15 cellular contexts compared by ENCODE assay signal in the genomic region with DNA sequence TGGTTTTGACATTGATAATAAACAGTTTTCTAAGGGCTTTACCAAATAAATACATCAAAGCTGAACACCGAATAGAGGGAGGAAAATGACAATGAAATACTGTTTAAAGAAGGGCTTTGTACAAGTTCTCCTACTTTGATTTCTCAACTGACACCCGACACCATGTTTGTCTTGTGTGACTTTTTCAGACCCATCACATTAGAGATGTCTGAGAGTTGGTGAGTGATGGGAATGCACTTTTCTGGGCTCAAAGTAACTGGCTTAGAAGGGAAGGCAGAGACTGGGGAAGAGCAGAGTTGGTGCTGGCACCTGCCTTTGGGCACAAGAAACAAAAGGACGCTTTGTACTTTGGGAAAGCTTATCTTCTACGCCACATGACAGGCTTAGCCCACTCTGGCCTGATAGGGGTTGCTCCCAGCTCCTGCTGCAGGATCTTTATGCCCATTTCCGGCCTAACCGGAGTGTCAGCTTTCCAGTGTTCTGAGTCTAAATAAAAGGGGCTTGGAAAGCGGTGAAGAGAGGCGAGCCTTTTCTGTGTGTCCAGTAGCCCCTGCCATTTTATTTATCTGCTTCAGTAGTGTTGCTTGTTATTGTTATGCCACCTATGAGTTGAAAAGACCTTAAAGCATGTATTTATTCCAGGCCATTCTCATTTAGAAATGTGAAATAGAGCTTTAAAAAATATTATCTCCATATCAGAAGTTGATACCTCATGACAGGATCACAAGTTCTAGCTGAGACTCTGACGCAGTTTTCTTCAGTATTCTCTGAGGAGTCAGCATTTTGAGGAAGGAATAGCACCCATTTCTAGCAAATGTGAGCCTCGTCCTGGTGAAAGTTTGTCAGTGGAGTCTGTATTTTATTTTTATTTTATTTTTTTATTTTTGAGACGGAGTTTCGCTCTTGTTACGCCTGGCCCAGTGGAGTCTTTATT. TPM values are rescaled to one million over a fixed set of nuclear protein-coding genes. Genes with fewer than 3 reads are reported as not detected.
A peak's percentile ranks its signal among the peaks of the same experiment; 100 is the strongest.
DNase-seq lines count a peak whose midpoint lies in the region; ATAC-seq, FAIRE-seq and TF ChIP-seq lines count a peak whose summit lies in the region.
"Had no signal": no experiment of that assay in that cellular context is flagged by ENCODE, and none has a peak within 500 bp of the region (broad histone marks: within the 10 kb centered on the region; RNA-seq: fewer than 3 reads in every experiment).

No MANE protein-coding gene starts in this region.

- H3K4me1 Mint-ChIP-seq in CD8-positive, alpha-beta memory T cell, result no peaks in the 10 kb centered on the region
- H3K4me1 Mint-ChIP-seq in neural crest cell, result peaks cover 19% of the 10 kb centered on the region
- H3K4me1 Mint-ChIP-seq: activated CD8-positive, alpha-beta memory T cell treated with anti-CD3 and anti-CD28 coated beads, Interleukin-2, amount 10 ng/mL, durations not matched to agents 7 days and 5 days had no signal

- TF ChIP-seq CTCF in neural crest cell (conservative IDR thresholded peaks at IDR 0.05) (no peak), D721Med (IDR thresholded peaks at IDR 0.05; ENCODE audit: insufficient read depth, missing control alignments) (no peak)

- no peak overlapping the region for H3K4me3 ChIP-seq in CD8-positive, alpha-beta memory T cell (ENCODE audit: low read length)
- H3K4me3 ChIP-seq: adrenal gland had no signal

- H3K36me3 Mint-ChIP-seq in CD8-positive, alpha-beta memory T cell, result no peaks in the 10 kb centered on the region
- no peaks in the 10 kb centered on the region for H3K36me3 Mint-ChIP-seq in neural crest cell (ENCODE audit: low read depth)
- H3K36me3 Mint-ChIP-seq: activated CD8-positive, alpha-beta memory T cell treated with anti-CD3 and anti-CD28 coated beads, Interleukin-2, amount 10 ng/mL, durations not matched to agents 7 days and 5 days had no signal

- CTCF ChIA-PET in CD8-positive, alpha-beta memory T cell (lab: Charles Lee), result no interaction called here

- no peaks in the 10 kb centered on the region for H3K4me1 ChIP-seq in CD8-positive, alpha-beta memory T cell (ENCODE audit: insufficient read depth, low read length)

- ATAC-seq in HG03039 (IDR thresholded peaks at IDR 0.05; ENCODE audit: unreplicated experiment), result no peak
- ATAC-seq: activated CD8-positive, alpha-beta memory T cell treated with anti-CD3 and anti-CD28 coated beads, Interleukin-2, amount 10 ng/mL, durations not matched to agents 7 days and 5 days had no signal

- H3K27ac ChIP-seq in CD8-positive, alpha-beta memory T cell (ENCODE audit: low read depth, low read length), result peak overlapping the region; percentile 54
- H3K27ac ChIP-seq: adrenal gland had no signal

- H3K27ac Mint-ChIP-seq in CD8-positive, alpha-beta memory T cell, result no peak overlapping the region
- no peak overlapping the region for H3K27ac Mint-ChIP-seq in neural crest cell (ENCODE audit: unreplicated experiment)

- H3K27me3 Mint-ChIP-seq in CD8-positive, alpha-beta memory T cell, result peaks cover 13 to 15% of the 10 kb centered on the region in 2 donors
- no peaks in the 10 kb centered on the region for H3K27me3 Mint-ChIP-seq in neural crest cell (ENCODE audit: low read depth)

- no peak for FAIRE-seq in D721Med (lab: Jason Lieb, UNC)
- FAIRE-seq: endometrium had no signal

- H3K27me3 ChIP-seq in CD8-positive, alpha-beta memory T cell (ENCODE audit: insufficient read depth, low read length, poor library complexity, severe bottlenecking), result no peaks in the 10 kb centered on the region
- H3K27me3 ChIP-seq: adrenal gland had no signal

- DNase-seq in CD8-positive, alpha-beta memory T cell, result no peak
- DNase-seq in OCI-M1 (lab: John Stamatoyannopoulos, UW) (peak; percentile 90), foreskin melanocyte (peak; percentile 74), neural crest cell (ENCODE audit: low read depth, low spot score) (peak; percentile 15), dermis blood vessel endothelial cell (no peak), NCI-H2227 treated with DMSO at 0.1 percent for 48 hours (lab: John Stamatoyannopoulos, UW) (no peak), D721Med (ENCODE audit: insufficient read length, low spot score) (no peak)
- DNase-seq: activated CD8-positive, alpha-beta memory T cell treated with anti-CD3 and anti-CD28 coated beads, Interleukin-2, amount 10 ng/mL, durations not matched to agents 7 days and 5 days; adrenal gland; occipital lobe; T-helper 9 cell had no signal

- no peak overlapping the region for H3K4me3 Mint-ChIP-seq in CD8-positive, alpha-beta memory T cell
- H3K4me3 Mint-ChIP-seq in neural crest cell, result peak overlapping the region; percentile 3
- H3K4me3 Mint-ChIP-seq: activated CD8-positive, alpha-beta memory T cell treated with anti-CD3 and anti-CD28 coated beads, Interleukin-2, amount 10 ng/mL, durations not matched to agents 7 days and 5 days had no signal

- no peaks in the 10 kb centered on the region for H3K36me3 ChIP-seq in CD8-positive, alpha-beta memory T cell (ENCODE audit: insufficient read depth, low read length)
- H3K36me3 ChIP-seq: adrenal gland had no signal

- no peaks in the 10 kb centered on the region for H3K9me3 Mint-ChIP-seq in CD8-positive, alpha-beta memory T cell
- no peaks in the 10 kb centered on the region for H3K9me3 Mint-ChIP-seq in neural crest cell

- POLR2A ChIA-PET in CD8-positive, alpha-beta memory T cell (lab: Charles Lee), result no interaction called here

- no peaks in the 10 kb centered on the region for H3K9me3 ChIP-seq in CD8-positive, alpha-beta memory T cell (ENCODE audit: low read length)
- H3K9me3 ChIP-seq: adrenal gland had no signal

RNA-seq across cellular contexts. Expression of a gene that starts 24.2 kb away (rescaled TPM):
- under 1 TPM; 0.16 to 0.28 TPM for total RNA-seq in CD8-positive, alpha-beta memory T cell
- polyA plus RNA-seq in CD8-positive, alpha-beta memory T cell, result not detected
- 3.9 and 4.9 TPM in 2 replicates for total RNA-seq in neural crest cell
- 0.56 and 0.68 TPM in 2 replicates for total RNA-seq in dermis blood vessel endothelial cell

RNA-seq across cellular contexts. Expression of a gene that starts 35.4 kb away (rescaled TPM):
- not detected for total RNA-seq in CD8-positive, alpha-beta memory T cell
- polyA plus RNA-seq in CD8-positive, alpha-beta memory T cell, result not detected
- total RNA-seq in neural crest cell (not detected in 2 replicates), dermis blood vessel endothelial cell (not detected in 2 replicates)
- total RNA-seq: activated CD8-positive, alpha-beta memory T cell treated with anti-CD3 and anti-CD28 coated beads, Interleukin-2, amount 10 ng/mL, durations not matched to agents 7 days and 5 days; G401; occipital lobe; subcutaneous adipose tissue had no signal

Comparison
In these comparisons a context has a peak if more than half of its experiments do, and no peak if none do; other contexts are left out.
1. DNase-seq: peak in OCI-M1 (single experiment), foreskin melanocyte (single experiment) and neural crest cell (single experiment); none in CD8-positive, alpha-beta memory T cell (0 of 5), dermis blood vessel endothelial cell (single experiment), NCI-H2227 treated with DMSO at 0.1 percent for 48 hours (single experiment) and D721Med (single experiment).